2 cellular contexts compared by ENCODE assay signal in genomic region chr1:36438715-36439114, GRCh38.
TF ChIP-seq lines count a peak whose summit lies in the region.

No MANE protein-coding gene starts in this region.

TF ChIP-seq in HEK293, 187 proteins besides CTCF, POLR2A, EP300 and RAD21:
- TF ChIP-seq ZBTB44 (tag by site-specific recombination; IDR thresholded peaks at IDR 0.05) (no peak), ZBTB17 (tag by site-specific recombination; IDR thresholded peaks at IDR 0.05) (0 out of 2 replicates have a peak, but pooled peaks have one; percentile 22), SETDB1 (IDR thresholded peaks at IDR 0.05; ENCODE audit: insufficient read length, low read length) (no peak), ZNF133 (tag by site-specific recombination; IDR thresholded peaks at IDR 0.05) (no peak), ZNF558 (tag by site-specific recombination; IDR thresholded peaks at IDR 0.05) (no peak), ZNF239 (tag by site-specific recombination; IDR thresholded peaks at IDR 0.05) (no peak), ZNF335 (tag by site-specific recombination; conservative IDR thresholded peaks at IDR 0.05) (peak; percentile 67; the same call in 1 of the 2 replicates), ATF2 (tag by site-specific recombination; IDR thresholded peaks at IDR 0.05; ENCODE audit: low read depth) (peak; percentile 79), FEZF1 (tag by site-specific recombination; IDR thresholded peaks at IDR 0.05) (no peak)

TF ChIP-seq in K562, 482 proteins besides CTCF, POLR2A, EP300 and RAD21:
- TF ChIP-seq HINFP (tag; conservative IDR thresholded peaks at IDR 0.05; ENCODE audit: low read depth), result no peak
TF ChIP-seq in K562: peak in this region for 0.
